Comparison of ENCODE assay signal across 1 cellular context in the genomic region with DNA sequence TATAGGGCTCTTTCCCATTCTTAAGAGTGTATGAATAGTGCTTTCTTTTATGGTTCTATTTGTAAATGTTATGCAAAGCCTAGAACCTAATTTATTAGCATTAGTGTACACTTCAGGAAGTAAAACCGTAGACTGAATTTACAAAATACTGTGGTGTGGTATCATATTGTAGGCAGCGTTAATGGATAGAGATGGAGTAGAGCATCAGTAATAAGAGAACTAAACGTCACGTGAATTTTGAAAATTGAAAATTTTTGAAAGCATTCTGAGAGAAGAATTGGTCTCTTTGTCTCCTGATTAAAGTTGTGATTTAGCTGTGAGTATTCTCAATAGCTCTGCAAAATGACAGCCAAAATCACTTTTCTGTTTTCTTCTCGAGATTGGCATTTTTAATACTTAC.
TF ChIP-seq lines count a peak whose summit lies in the region.

No MANE protein-coding gene starts in this region.

TF ChIP-seq in WTC11, 78 proteins besides CTCF, POLR2A, EP300 and RAD21 (continued from another document):
- TF ChIP-seq, protein P1, sequence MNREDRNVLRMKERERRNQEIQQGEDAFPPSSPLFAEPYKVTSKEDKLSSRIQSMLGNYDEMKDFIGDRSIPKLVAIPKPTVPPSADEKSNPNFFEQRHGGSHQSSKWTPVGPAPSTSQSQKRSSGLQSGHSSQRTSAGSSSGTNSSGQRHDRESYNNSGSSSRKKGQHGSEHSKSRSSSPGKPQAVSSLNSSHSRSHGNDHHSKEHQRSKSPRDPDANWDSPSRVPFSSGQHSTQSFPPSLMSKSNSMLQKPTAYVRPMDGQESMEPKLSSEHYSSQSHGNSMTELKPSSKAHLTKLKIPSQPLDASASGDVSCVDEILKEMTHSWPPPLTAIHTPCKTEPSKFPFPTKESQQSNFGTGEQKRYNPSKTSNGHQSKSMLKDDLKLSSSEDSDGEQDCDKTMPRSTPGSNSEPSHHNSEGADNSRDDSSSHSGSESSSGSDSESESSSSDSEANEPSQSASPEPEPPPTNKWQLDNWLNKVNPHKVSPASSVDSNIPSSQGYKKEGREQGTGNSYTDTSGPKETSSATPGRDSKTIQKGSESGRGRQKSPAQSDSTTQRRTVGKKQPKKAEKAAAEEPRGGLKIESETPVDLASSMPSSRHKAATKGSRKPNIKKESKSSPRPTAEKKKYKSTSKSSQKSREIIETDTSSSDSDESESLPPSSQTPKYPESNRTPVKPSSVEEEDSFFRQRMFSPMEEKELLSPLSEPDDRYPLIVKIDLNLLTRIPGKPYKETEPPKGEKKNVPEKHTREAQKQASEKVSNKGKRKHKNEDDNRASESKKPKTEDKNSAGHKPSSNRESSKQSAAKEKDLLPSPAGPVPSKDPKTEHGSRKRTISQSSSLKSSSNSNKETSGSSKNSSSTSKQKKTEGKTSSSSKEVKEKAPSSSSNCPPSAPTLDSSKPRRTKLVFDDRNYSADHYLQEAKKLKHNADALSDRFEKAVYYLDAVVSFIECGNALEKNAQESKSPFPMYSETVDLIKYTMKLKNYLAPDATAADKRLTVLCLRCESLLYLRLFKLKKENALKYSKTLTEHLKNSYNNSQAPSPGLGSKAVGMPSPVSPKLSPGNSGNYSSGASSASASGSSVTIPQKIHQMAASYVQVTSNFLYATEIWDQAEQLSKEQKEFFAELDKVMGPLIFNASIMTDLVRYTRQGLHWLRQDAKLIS (CRISPR knock-in tag; IDR thresholded peaks at IDR 0.05; ENCODE audit: borderline replicate concordance): no peak
- TF ChIP-seq, protein P2, sequence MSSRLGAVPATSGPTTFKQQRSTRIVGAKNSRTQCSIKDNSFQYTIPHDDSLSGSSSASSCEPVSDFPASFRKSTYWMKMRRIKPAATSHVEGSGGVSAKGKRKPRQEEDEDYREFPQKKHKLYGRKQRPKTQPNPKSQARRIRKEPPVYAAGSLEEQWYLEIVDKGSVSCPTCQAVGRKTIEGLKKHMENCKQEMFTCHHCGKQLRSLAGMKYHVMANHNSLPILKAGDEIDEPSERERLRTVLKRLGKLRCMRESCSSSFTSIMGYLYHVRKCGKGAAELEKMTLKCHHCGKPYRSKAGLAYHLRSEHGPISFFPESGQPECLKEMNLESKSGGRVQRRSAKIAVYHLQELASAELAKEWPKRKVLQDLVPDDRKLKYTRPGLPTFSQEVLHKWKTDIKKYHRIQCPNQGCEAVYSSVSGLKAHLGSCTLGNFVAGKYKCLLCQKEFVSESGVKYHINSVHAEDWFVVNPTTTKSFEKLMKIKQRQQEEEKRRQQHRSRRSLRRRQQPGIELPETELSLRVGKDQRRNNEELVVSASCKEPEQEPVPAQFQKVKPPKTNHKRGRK (CRISPR knock-in tag; IDR thresholded peaks at IDR 0.05; ENCODE audit: borderline replicate concordance): no peak
